15 cellular contexts compared by ENCODE assay signal in the genomic region with DNA sequence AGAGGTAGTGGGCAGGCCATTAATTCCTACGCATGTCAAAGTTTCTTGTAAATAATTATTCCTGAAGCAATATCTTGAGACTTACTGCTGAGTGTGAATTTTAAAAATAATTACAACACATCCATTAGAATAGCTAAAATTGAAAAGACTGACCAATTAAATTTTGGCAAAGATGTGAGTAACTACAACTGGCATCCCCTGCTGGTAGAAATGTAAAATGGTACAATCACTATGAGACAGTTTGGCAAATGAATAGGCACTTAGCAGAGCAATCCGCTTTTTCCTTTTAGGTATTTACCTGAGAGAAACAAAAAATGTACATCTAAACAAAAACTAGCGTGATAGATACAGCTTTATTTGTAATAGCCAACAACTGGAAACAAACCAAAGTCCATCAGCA.
DNase-seq lines count a peak whose midpoint lies in the region; ATAC-seq, FAIRE-seq and TF ChIP-seq lines count a peak whose summit lies in the region.
"Had no signal": no experiment of that assay in that cellular context is flagged by ENCODE, and none has a peak within 500 bp of the region (broad histone marks: within the 10 kb centered on the region; RNA-seq: fewer than 3 reads in every experiment).

No MANE protein-coding gene starts in this region.

- CTCF ChIA-PET in activated CD4-positive, alpha-beta memory T cell treated with anti-CD3 and anti-CD28 coated beads for 36 hours (lab: Charles Lee): interaction anchor here (0.6 kb wide), 1 partner anchor 228 kb away, joined by 3 read pairs; no protein-coding TSS in a partner anchor

- intact Hi-C loops in natural killer cell (cut with micrococcal nuclease): no loop called here
- intact Hi-C loops in activated CD4-positive, alpha-beta memory T cell treated with anti-CD3 and anti-CD28 coated beads for 36 hours (cut with micrococcal nuclease): no loop called here

- H3K27ac ChIP-seq in mesendoderm (ENCODE audit: low read depth, low read length): no peak overlapping the region

- no peak overlapping the region for H3K4ac ChIP-seq in mesendoderm (ENCODE audit: low read depth, low read length)

- H3K4me3 ChIP-seq in bronchial epithelial cell (ENCODE audit: low read depth, low read length): no peak overlapping the region
- H3K4me3 ChIP-seq in mesendoderm (ENCODE audit: low read length): no peak overlapping the region

- H3K36me3 ChIP-seq in bronchial epithelial cell (ENCODE audit: control insufficient read depth, insufficient read depth, low read length) (no peaks in the 10 kb centered on the region), mesendoderm (ENCODE audit: control insufficient read depth, insufficient read depth, low read length) (no peaks in the 10 kb centered on the region)

- H4K8ac ChIP-seq in mesendoderm (ENCODE audit: low read depth, low read length): no peak overlapping the region

- no peaks in the 10 kb centered on the region for H3K4me1 ChIP-seq in mesendoderm (ENCODE audit: control insufficient read depth, low read depth, low read length)

- H3K4me2 ChIP-seq in mesendoderm (ENCODE audit: low read length): no peak overlapping the region

- H3K18ac ChIP-seq in mesendoderm (ENCODE audit: low read length): no peak overlapping the region

- H2BK5ac ChIP-seq in mesendoderm (ENCODE audit: low read length): no peak overlapping the region

- no peaks in the 10 kb centered on the region for H3K4me1 Mint-ChIP-seq in natural killer cell
- H3K4me1 Mint-ChIP-seq in activated CD4-positive, alpha-beta memory T cell treated with anti-CD3 and anti-CD28 coated beads for 36 hours (ENCODE audit: low read depth): no peaks in the 10 kb centered on the region

- no CpG with 5 or more reads among the region's 3 CpGs for WGBS in mesendoderm (ENCODE audit: extremely low coverage, insufficient coverage, low lambda C conversion rate)

- no peak for ATAC-seq in natural killer cell

- FAIRE-seq in D721Med (lab: Jason Lieb, UNC): peak; percentile 11
- FAIRE-seq in bronchial epithelial cell (lab: Jason Lieb, UNC): no peak
- FAIRE-seq: RCC 7860 had no signal

- no peak overlapping the region for H3K4me3 Mint-ChIP-seq in natural killer cell
- no peak overlapping the region for H3K4me3 Mint-ChIP-seq in activated CD4-positive, alpha-beta memory T cell treated with anti-CD3 and anti-CD28 coated beads for 36 hours
- H3K4me3 Mint-ChIP-seq: activated naive CD8-positive, alpha-beta T cell; T-helper 1 cell treated with Interleukin-12 subunit alpha and Interleukin-12 subunit beta and Interleukin-4 antibody, amounts not matched to agents 30 μg/mL and 1 μg/mL, for 36 hours had no signal

- no peak overlapping the region for H2AK5ac ChIP-seq in mesendoderm (ENCODE audit: low read length)

- no peak overlapping the region for H3K27ac Mint-ChIP-seq in natural killer cell
- no peak overlapping the region for H3K27ac Mint-ChIP-seq in activated CD4-positive, alpha-beta memory T cell treated with anti-CD3 and anti-CD28 coated beads for 36 hours
- H3K27ac Mint-ChIP-seq: activated naive CD8-positive, alpha-beta T cell; T-helper 1 cell treated with Interleukin-12 subunit alpha and Interleukin-12 subunit beta and Interleukin-4 antibody, amounts not matched to agents 30 μg/mL and 1 μg/mL, for 36 hours had no signal

- H4K5ac ChIP-seq in mesendoderm (ENCODE audit: low read length): no peak overlapping the region

- TF ChIP-seq CTCF in D721Med (IDR thresholded peaks at IDR 0.05; ENCODE audit: insufficient read depth, missing control alignments) (peak; percentile 23), LNCAP (IDR thresholded peaks at IDR 0.05) (peak; percentile 71), bronchial epithelial cell (IDR thresholded peaks at IDR 0.05; ENCODE audit: insufficient read depth, low read length, severe bottlenecking) (peak; percentile 43), natural killer cell (IDR thresholded peaks at IDR 0.05) (no peak)

- DNase-seq in D721Med (ENCODE audit: insufficient read length, low spot score) (no peak), bronchial epithelial cell (ENCODE audit: low read depth) (no peak), mesendoderm (peak; percentile 14), CD1c-positive myeloid dendritic cell (ENCODE audit: extremely low spot score) (no peak), natural killer cell (no peak), NCI-H2196 treated with DMSO at 0.1 percent for 48 hours (lab: John Stamatoyannopoulos, UW; ENCODE audit: unreplicated experiment) (no peak)
- no peak for DNase-seq in activated CD4-positive, alpha-beta memory T cell treated with anti-CD3 and anti-CD28 coated beads for 36 hours
- DNase-seq: activated CD4-positive, CD25-positive, alpha-beta regulatory T cell treated with anti-CD3 and anti-CD28 coated beads, Interleukin-2, amount 50 U/mL, for 72 hours; activated T-cell treated with anti-CD3 and anti-CD28 coated beads for 4 hours; caudate nucleus; kidney glomerular epithelial cell had no signal

- POLR2A ChIA-PET in activated CD4-positive, alpha-beta memory T cell treated with anti-CD3 and anti-CD28 coated beads for 36 hours (lab: Charles Lee): no interaction called here

- H3K79me2 ChIP-seq in mesendoderm (ENCODE audit: control insufficient read depth, insufficient read depth, low read length): no peaks in the 10 kb centered on the region

- no peak overlapping the region for H3K56ac ChIP-seq in mesendoderm (ENCODE audit: low read length)

- H3K79me1 ChIP-seq in mesendoderm (ENCODE audit: low read length): no peaks in the 10 kb centered on the region

- peaks cover 7 to 9% of the 10 kb centered on the region in 2 donors for H3K9me3 Mint-ChIP-seq in natural killer cell
- H3K9me3 Mint-ChIP-seq in activated CD4-positive, alpha-beta memory T cell treated with anti-CD3 and anti-CD28 coated beads for 36 hours: peaks cover 12% of the 10 kb centered on the region
- H3K9me3 Mint-ChIP-seq: T-helper 1 cell treated with Interleukin-12 subunit alpha and Interleukin-12 subunit beta and Interleukin-4 antibody, amounts not matched to agents 30 μg/mL and 1 μg/mL, for 36 hours had no signal

- H3K36me3 Mint-ChIP-seq in natural killer cell: no peaks in the 10 kb centered on the region
- no peaks in the 10 kb centered on the region for H3K36me3 Mint-ChIP-seq in activated CD4-positive, alpha-beta memory T cell treated with anti-CD3 and anti-CD28 coated beads for 36 hours
- H3K36me3 Mint-ChIP-seq: activated naive CD8-positive, alpha-beta T cell had no signal

- H3K27me3 Mint-ChIP-seq in natural killer cell (ENCODE audit: low read depth in 2 of 2): no peaks in the 10 kb centered on the region
- no peaks in the 10 kb centered on the region for H3K27me3 Mint-ChIP-seq in activated CD4-positive, alpha-beta memory T cell treated with anti-CD3 and anti-CD28 coated beads for 36 hours
- H3K27me3 Mint-ChIP-seq: activated naive CD8-positive, alpha-beta T cell had no signal

- H2BK15ac ChIP-seq in mesendoderm (replicated peaks; ENCODE audit: low read depth): no peak overlapping the region

- no peak overlapping the region for H2BK120ac ChIP-seq in mesendoderm (ENCODE audit: low read depth, low read length)

- H3K23ac ChIP-seq in mesendoderm (ENCODE audit: low read length): no peak overlapping the region

- H3K27me3 ChIP-seq in bronchial epithelial cell (ENCODE audit: control insufficient read depth, insufficient read depth, low read length): no peaks in the 10 kb centered on the region
- H3K27me3 ChIP-seq in mesendoderm (ENCODE audit: insufficient read depth, low read length, poor library complexity): no peaks in the 10 kb centered on the region

- H3K9ac ChIP-seq in mesendoderm (ENCODE audit: low read length): no peak overlapping the region
